In the genomic region with DNA sequence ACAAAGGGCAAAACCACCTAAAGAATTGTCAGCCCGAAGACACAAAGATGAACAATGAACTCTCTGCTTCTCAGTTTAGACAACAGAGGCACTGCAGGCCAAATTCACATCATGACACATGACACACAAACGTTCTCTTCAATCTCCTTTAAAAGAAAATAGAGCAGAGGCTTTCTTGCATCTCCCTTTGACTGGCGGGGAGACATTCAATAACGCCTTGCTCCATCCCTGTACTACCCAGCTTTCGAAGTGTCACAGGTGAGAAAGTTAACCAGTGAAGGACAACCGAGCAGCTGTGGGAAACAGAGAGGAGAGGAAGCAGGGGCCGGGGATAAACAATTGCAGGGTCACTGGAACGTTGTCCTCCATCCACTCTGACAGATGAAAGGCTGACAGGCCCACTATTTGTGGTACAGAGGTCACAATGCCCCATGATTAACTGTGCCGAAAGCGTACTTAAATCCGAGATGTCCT, we compare ENCODE assay signal across 1 cellular context.
A peak's percentile ranks its signal among the peaks of the same experiment; 100 is the strongest.
TF ChIP-seq lines count a peak whose summit lies in the region.

No MANE protein-coding gene starts in this region.

TF ChIP-seq in HepG2, 621 proteins besides CTCF, POLR2A, EP300 and RAD21 (continued from another document and continues in another):
- TF ChIP-seq MTF2 (CRISPR knock-in tag; IDR thresholded peaks at IDR 0.05; ENCODE audit: borderline replicate concordance) (no peak), MXD4 (CRISPR knock-in tag; IDR thresholded peaks at IDR 0.05) (no peak), ZNF333 (CRISPR knock-in tag; IDR thresholded peaks at IDR 0.05; ENCODE audit: borderline replicate concordance) (no peak), ZNF720 (CRISPR knock-in tag; IDR thresholded peaks at IDR 0.05) (no peak), ARHGAP35 (CRISPR knock-in tag; IDR thresholded peaks at IDR 0.05; ENCODE audit: borderline replicate concordance) (0 out of 2 replicates have a peak, but pooled peaks have one; percentile 35), THAP8 (CRISPR knock-in tag; IDR thresholded peaks at IDR 0.05; ENCODE audit: borderline replicate concordance) (no peak), FIP1L1 (IDR thresholded peaks at IDR 0.05; ENCODE audit: borderline replicate concordance, insufficient read depth, low read depth, low read length) (no peak), ZMYM3 (CRISPR knock-in tag; IDR thresholded peaks at IDR 0.05) (no peak; the same call in 1 of the 2 replicates), ZNF280B (CRISPR knock-in tag; IDR thresholded peaks at IDR 0.05; ENCODE audit: borderline replicate concordance) (no peak), ZNF180 (CRISPR knock-in tag; IDR thresholded peaks at IDR 0.05; ENCODE audit: borderline replicate concordance, low read depth) (no peak), NFRKB (IDR thresholded peaks at IDR 0.05) (no peak), TBX3 (IDR thresholded peaks at IDR 0.05; ENCODE audit: borderline replicate concordance) (peak; percentile 62; the same call in 1 of the 2 replicates), RXRA (CRISPR knock-in tag; IDR thresholded peaks at IDR 0.05) (peak; percentile 95), ZNF10 (CRISPR knock-in tag; IDR thresholded peaks at IDR 0.05; ENCODE audit: borderline replicate concordance, low read depth) (no peak), GTF3A (CRISPR knock-in tag; conservative IDR thresholded peaks at IDR 0.05) (no peak), ZNF850 (CRISPR knock-in tag; conservative IDR thresholded peaks at IDR 0.05) (no peak; the same call in 1 of the 2 replicates), CSRNP1 (CRISPR knock-in tag; IDR thresholded peaks at IDR 0.05) (0 out of 2 replicates have a peak, but pooled peaks have one; percentile 42), RFX5 (IDR thresholded peaks at IDR 0.05; ENCODE audit: low read depth, low read length) (no peak), MZF1 (CRISPR knock-in tag; IDR thresholded peaks at IDR 0.05; ENCODE audit: borderline replicate concordance) (no peak), ZNF788 (CRISPR knock-in tag; IDR thresholded peaks at IDR 0.05; ENCODE audit: borderline replicate concordance) (peak; percentile 92; the same call in 1 of the 2 replicates), SAP130 (CRISPR knock-in tag; IDR thresholded peaks at IDR 0.05; ENCODE audit: low read depth) (peak; percentile 88), ZNF670 (CRISPR knock-in tag; IDR thresholded peaks at IDR 0.05; ENCODE audit: borderline replicate concordance) (no peak), CREBL2 (CRISPR knock-in tag; IDR thresholded peaks at IDR 0.05; ENCODE audit: borderline replicate concordance) (no peak), SRSF9 (IDR thresholded peaks at IDR 0.05; ENCODE audit: borderline replicate concordance, insufficient read depth, low read depth, low read length, poor library complexity, severe bottlenecking) (no peak), CC2D1A (CRISPR knock-in tag; IDR thresholded peaks at IDR 0.05) (no peak), ZBTB40 (IDR thresholded peaks at IDR 0.05) (no peak), ZBTB40 (CRISPR knock-in tag; IDR thresholded peaks at IDR 0.05) (no peak), ZNF513 (CRISPR knock-in tag; conservative IDR thresholded peaks at IDR 0.05) (no peak), CAMTA2 (CRISPR knock-in tag; IDR thresholded peaks at IDR 0.05; ENCODE audit: borderline replicate concordance) (no peak), ZNF629 (CRISPR knock-in tag; conservative IDR thresholded peaks at IDR 0.05) (no peak), ZBTB26 (CRISPR knock-in tag; IDR thresholded peaks at IDR 0.05; ENCODE audit: borderline replicate concordance) (no peak), ZNF747 (CRISPR knock-in tag; IDR thresholded peaks at IDR 0.05; ENCODE audit: borderline replicate concordance) (no peak), ZNF335 (CRISPR knock-in tag; IDR thresholded peaks at IDR 0.05) (no peak)
- TF ChIP-seq, protein P1, sequence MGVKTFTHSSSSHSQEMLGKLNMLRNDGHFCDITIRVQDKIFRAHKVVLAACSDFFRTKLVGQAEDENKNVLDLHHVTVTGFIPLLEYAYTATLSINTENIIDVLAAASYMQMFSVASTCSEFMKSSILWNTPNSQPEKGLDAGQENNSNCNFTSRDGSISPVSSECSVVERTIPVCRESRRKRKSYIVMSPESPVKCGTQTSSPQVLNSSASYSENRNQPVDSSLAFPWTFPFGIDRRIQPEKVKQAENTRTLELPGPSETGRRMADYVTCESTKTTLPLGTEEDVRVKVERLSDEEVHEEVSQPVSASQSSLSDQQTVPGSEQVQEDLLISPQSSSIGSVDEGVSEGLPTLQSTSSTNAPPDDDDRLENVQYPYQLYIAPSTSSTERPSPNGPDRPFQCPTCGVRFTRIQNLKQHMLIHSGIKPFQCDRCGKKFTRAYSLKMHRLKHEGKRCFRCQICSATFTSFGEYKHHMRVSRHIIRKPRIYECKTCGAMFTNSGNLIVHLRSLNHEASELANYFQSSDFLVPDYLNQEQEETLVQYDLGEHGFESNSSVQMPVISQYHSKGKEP (CRISPR knock-in tag; IDR thresholded peaks at IDR 0.05): no peak
- TF ChIP-seq, protein P2, sequence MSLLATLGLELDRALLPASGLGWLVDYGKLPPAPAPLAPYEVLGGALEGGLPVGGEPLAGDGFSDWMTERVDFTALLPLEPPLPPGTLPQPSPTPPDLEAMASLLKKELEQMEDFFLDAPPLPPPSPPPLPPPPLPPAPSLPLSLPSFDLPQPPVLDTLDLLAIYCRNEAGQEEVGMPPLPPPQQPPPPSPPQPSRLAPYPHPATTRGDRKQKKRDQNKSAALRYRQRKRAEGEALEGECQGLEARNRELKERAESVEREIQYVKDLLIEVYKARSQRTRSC (CRISPR knock-in tag; IDR thresholded peaks at IDR 0.05; ENCODE audit: low read depth): no peak
- TF ChIP-seq, protein P3, sequence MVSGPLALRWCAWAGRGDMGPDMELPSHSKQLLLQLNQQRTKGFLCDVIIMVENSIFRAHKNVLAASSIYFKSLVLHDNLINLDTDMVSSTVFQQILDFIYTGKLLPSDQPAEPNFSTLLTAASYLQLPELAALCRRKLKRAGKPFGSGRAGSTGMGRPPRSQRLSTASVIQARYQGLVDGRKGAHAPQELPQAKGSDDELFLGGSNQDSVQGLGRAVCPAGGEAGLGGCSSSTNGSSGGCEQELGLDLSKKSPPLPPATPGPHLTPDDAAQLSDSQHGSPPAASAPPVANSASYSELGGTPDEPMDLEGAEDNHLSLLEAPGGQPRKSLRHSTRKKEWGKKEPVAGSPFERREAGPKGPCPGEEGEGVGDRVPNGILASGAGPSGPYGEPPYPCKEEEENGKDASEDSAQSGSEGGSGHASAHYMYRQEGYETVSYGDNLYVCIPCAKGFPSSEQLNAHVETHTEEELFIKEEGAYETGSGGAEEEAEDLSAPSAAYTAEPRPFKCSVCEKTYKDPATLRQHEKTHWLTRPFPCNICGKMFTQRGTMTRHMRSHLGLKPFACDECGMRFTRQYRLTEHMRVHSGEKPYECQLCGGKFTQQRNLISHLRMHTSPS (CRISPR knock-in tag; IDR thresholded peaks at IDR 0.05; ENCODE audit: low read depth): peak; percentile 54; the same call in 1 of the 2 replicates
